8 cellular contexts compared by ENCODE assay signal in genomic region chr1:153985984-153986761, GRCh38. TPM values are rescaled to one million over a fixed set of nuclear protein-coding genes. Genes with fewer than 3 reads are reported as not detected.
DNase-seq lines count a peak whose midpoint lies in the region; ATAC-seq and TF ChIP-seq lines count a peak whose summit lies in the region.

RAB13 (minus strand) TSS chr1:153986339; CDS start chr1:153986236, 103 bp downstream.

- CTCF ChIA-PET in activated naive CD4-positive, alpha-beta T cell treated with anti-CD3 and anti-CD28 coated beads for 36 hours (lab: Charles Lee) = interaction anchor here (0.6 to 3.7 kb wide), 36 partner anchors 8 to 475 kb away, joined by 3 to 58 read pairs (median 4); partner anchors contain the start of genes CREB3L4, DENND4B, INTS3 and JTB

- ATAC-seq in naive thymus-derived CD8-positive, alpha-beta T cell = peak in 1 of 2 donors; percentile 7

- H3K4me1 Mint-ChIP-seq in activated naive CD4-positive, alpha-beta T cell treated with anti-CD3 and anti-CD28 coated beads for 36 hours (ENCODE audit: low read depth) = peaks cover 34% of the 10 kb centered on the region
- peaks cover 44% of the 10 kb centered on the region for H3K4me1 Mint-ChIP-seq in activated T-helper 1 cell treated with anti-CD3 and anti-CD28 coated beads, Interleukin-12 subunit alpha, Interleukin-12 subunit beta, Interleukin-2, Interleukin-4 antibody, amounts not matched to agents 30 ng/mL and 10 ng/mL and 1 ng/mL, durations not matched to agents 14 hours and 24 hours and 36 hours (ENCODE audit: low read depth)
- H3K4me1 Mint-ChIP-seq in naive thymus-derived CD8-positive, alpha-beta T cell = peaks cover 26 to 43% (median 36%) of the 10 kb centered on the region in 4 donors

- H3K4me3 ChIP-seq in foreskin fibroblast (ENCODE audit: low read depth in 1 of 2, low read length in 2 of 2) = peak within 1 kb of the TSS; percentile 89 to 100

- peak within 1 kb of the TSS; percentile 77 for H3K4me3 Mint-ChIP-seq in activated naive CD4-positive, alpha-beta T cell treated with anti-CD3 and anti-CD28 coated beads for 36 hours
- peak within 1 kb of the TSS; percentile 79 for H3K4me3 Mint-ChIP-seq in activated T-helper 1 cell treated with anti-CD3 and anti-CD28 coated beads, Interleukin-12 subunit alpha, Interleukin-12 subunit beta, Interleukin-2, Interleukin-4 antibody, amounts not matched to agents 30 ng/mL and 10 ng/mL and 1 ng/mL, durations not matched to agents 14 hours and 24 hours and 36 hours
- H3K4me3 Mint-ChIP-seq in naive thymus-derived CD8-positive, alpha-beta T cell = peak within 1 kb of the TSS; percentile 72 to 90 (median 84)

- peak within 1 kb of the TSS; percentile 72 for H3K27ac Mint-ChIP-seq in activated naive CD4-positive, alpha-beta T cell treated with anti-CD3 and anti-CD28 coated beads for 36 hours
- peak within 1 kb of the TSS; percentile 79 for H3K27ac Mint-ChIP-seq in activated T-helper 1 cell treated with anti-CD3 and anti-CD28 coated beads, Interleukin-12 subunit alpha, Interleukin-12 subunit beta, Interleukin-2, Interleukin-4 antibody, amounts not matched to agents 30 ng/mL and 10 ng/mL and 1 ng/mL, durations not matched to agents 14 hours and 24 hours and 36 hours
- peak within 1 kb of the TSS; percentile 81 to 94 (median 92) for H3K27ac Mint-ChIP-seq in naive thymus-derived CD8-positive, alpha-beta T cell

- POLR2A ChIA-PET in naive thymus-derived CD8-positive, alpha-beta T cell (lab: Charles Lee) = interaction anchor here (0.9 to 6.1 kb wide), 17 partner anchors 9 to 352 kb away, joined by 3 to 40 read pairs (median 6); partner anchors contain the start of genes CREB3L4, CRTC2, DENND4B and GATAD2B

- no peak for TF ChIP-seq CTCF in foreskin fibroblast (IDR thresholded peaks at IDR 0.05; ENCODE audit: low read depth, low read length)

- peaks cover 3% of the 10 kb centered on the region for H3K27me3 Mint-ChIP-seq in activated naive CD4-positive, alpha-beta T cell treated with anti-CD3 and anti-CD28 coated beads for 36 hours (ENCODE audit: low read depth)
- peaks cover 1% of the 10 kb centered on the region for H3K27me3 Mint-ChIP-seq in activated T-helper 1 cell treated with anti-CD3 and anti-CD28 coated beads, Interleukin-12 subunit alpha, Interleukin-12 subunit beta, Interleukin-2, Interleukin-4 antibody, amounts not matched to agents 30 ng/mL and 10 ng/mL and 1 ng/mL, durations not matched to agents 14 hours and 24 hours and 36 hours (ENCODE audit: insufficient read depth)
- H3K27me3 Mint-ChIP-seq in naive thymus-derived CD8-positive, alpha-beta T cell = peaks cover 0 to 4% (median 0%) of the 10 kb centered on the region in 5 donors

- intact Hi-C loops in activated naive CD4-positive, alpha-beta T cell treated with anti-CD3 and anti-CD28 coated beads for 36 hours (cut with micrococcal nuclease) = loop anchor here (1.0 to 2.0 kb wide), 9 partner anchors 9 to 475 kb away; partner anchors contain the start of genes CRTC2 and JTB
- intact Hi-C loops in activated T-helper 1 cell treated with anti-CD3 and anti-CD28 coated beads, Interleukin-12 subunit alpha, Interleukin-12 subunit beta, Interleukin-2, Interleukin-4 antibody, amounts not matched to agents 30 ng/mL and 10 ng/mL and 1 ng/mL, durations not matched to agents 14 hours and 24 hours and 36 hours (cut with micrococcal nuclease) = loop anchor here (1.0 to 2.0 kb wide), 10 partner anchors 9 to 477 kb away; partner anchors contain the start of genes CREB3L4, DENND4B, JTB and NPR1

- H3K36me3 Mint-ChIP-seq in activated naive CD4-positive, alpha-beta T cell treated with anti-CD3 and anti-CD28 coated beads for 36 hours (ENCODE audit: low read depth) = peaks cover 7% of the 10 kb centered on the region
- H3K36me3 Mint-ChIP-seq in activated T-helper 1 cell treated with anti-CD3 and anti-CD28 coated beads, Interleukin-12 subunit alpha, Interleukin-12 subunit beta, Interleukin-2, Interleukin-4 antibody, amounts not matched to agents 30 ng/mL and 10 ng/mL and 1 ng/mL, durations not matched to agents 14 hours and 24 hours and 36 hours (ENCODE audit: low read depth) = peaks cover 9% of the 10 kb centered on the region
- peaks cover under 1 to 7% (median 2%) of the 10 kb centered on the region in 3 donors for H3K36me3 Mint-ChIP-seq in naive thymus-derived CD8-positive, alpha-beta T cell

- DNase-seq in activated naive CD4-positive, alpha-beta T cell treated with anti-CD3 and anti-CD28 coated beads for 36 hours = no peak
- DNase-seq in activated naive CD4-positive, alpha-beta T cell treated with anti-CD3 and anti-CD28 coated beads, Interleukin-2, amount 50 U/mL, for 16 hours = no peak
- DNase-seq in NCI-H2029 treated with DMSO at 0.1 percent for 48 hours (lab: John Stamatoyannopoulos, UW) (peak; percentile 56), foreskin fibroblast (peak; percentile 88 to 96), MV-4-11 (lab: John Stamatoyannopoulos, UW) (no peak)
- DNase-seq in activated T-helper 1 cell treated with anti-CD3 and anti-CD28 coated beads, Interleukin-12 subunit alpha, Interleukin-12 subunit beta, Interleukin-2, Interleukin-4 antibody, amounts not matched to agents 30 ng/mL and 10 ng/mL and 1 ng/mL, durations not matched to agents 14 hours and 24 hours and 36 hours (ENCODE audit: low spot score) = no peak
- peak in 2 of 10 donors; percentile 20 to 36 for DNase-seq in naive thymus-derived CD8-positive, alpha-beta T cell
- DNase-seq in stimulated activated CD4-positive, alpha-beta T cell treated with anti-CD3 and anti-CD28 coated beads, Interleukin-1b, Interleukin-23, amount 100 ng/mL, for 48 hours = no peak

- H3K9me3 Mint-ChIP-seq in activated naive CD4-positive, alpha-beta T cell treated with anti-CD3 and anti-CD28 coated beads for 36 hours = no peaks in the 10 kb centered on the region
- no peaks in the 10 kb centered on the region for H3K9me3 Mint-ChIP-seq in activated T-helper 1 cell treated with anti-CD3 and anti-CD28 coated beads, Interleukin-12 subunit alpha, Interleukin-12 subunit beta, Interleukin-2, Interleukin-4 antibody, amounts not matched to agents 30 ng/mL and 10 ng/mL and 1 ng/mL, durations not matched to agents 14 hours and 24 hours and 36 hours
- no peaks in the 10 kb centered on the region for H3K9me3 Mint-ChIP-seq in naive thymus-derived CD8-positive, alpha-beta T cell

RNA-seq across cellular contexts. Expression of gene RAB13, which starts in this region (rescaled TPM):
- 10 to 100 TPM; 26.6 to 27.0 TPM for total RNA-seq in activated naive CD4-positive, alpha-beta T cell treated with anti-CD3 and anti-CD28 coated beads for 36 hours
- 2.2 and 3.3 TPM in 2 replicates for total RNA-seq in activated T-helper 1 cell treated with anti-CD3 and anti-CD28 coated beads, Interleukin-12 subunit alpha, Interleukin-12 subunit beta, Interleukin-2, Interleukin-4 antibody, amounts not matched to agents 30 ng/mL and 10 ng/mL and 1 ng/mL, durations not matched to agents 14 hours and 24 hours and 36 hours
- 1 to 10 TPM; 2.8 to 3.1 TPM for total RNA-seq in naive thymus-derived CD8-positive, alpha-beta T cell
- polyA plus RNA-seq in naive thymus-derived CD8-positive, alpha-beta T cell = 1 to 10 TPM in 1 of 3 donors, under 1 TPM in 2; 0.53 to 1.0 (median 0.66) TPM

Comparison
In these comparisons a context has a peak if more than half of its experiments do, and no peak if none do; other contexts are left out.
1. DNase-seq: peak in NCI-H2029 treated with DMSO at 0.1 percent for 48 hours (single experiment) and foreskin fibroblast (2 of 2); none in activated naive CD4-positive, alpha-beta T cell treated with anti-CD3 and anti-CD28 coated beads for 36 hours (single experiment), activated naive CD4-positive, alpha-beta T cell treated with anti-CD3 and anti-CD28 coated beads, Interleukin-2, amount 50 U/mL, for 16 hours (single experiment), activated T-helper 1 cell treated with anti-CD3 and anti-CD28 coated beads, Interleukin-12 subunit alpha, Interleukin-12 subunit beta, Interleukin-2, Interleukin-4 antibody, amounts not matched to agents 30 ng/mL and 10 ng/mL and 1 ng/mL, durations not matched to agents 14 hours and 24 hours and 36 hours (single experiment), stimulated activated CD4-positive, alpha-beta T cell treated with anti-CD3 and anti-CD28 coated beads, Interleukin-1b, Interleukin-23, amount 100 ng/mL, for 48 hours (single experiment) and MV-4-11 (single experiment).
2. Peak in every context shown above with its lines, with median percentiles within 50 percentile points of each other: H3K27ac Mint-ChIP-seq and H3K4me3 Mint-ChIP-seq.